In the genomic region with DNA sequence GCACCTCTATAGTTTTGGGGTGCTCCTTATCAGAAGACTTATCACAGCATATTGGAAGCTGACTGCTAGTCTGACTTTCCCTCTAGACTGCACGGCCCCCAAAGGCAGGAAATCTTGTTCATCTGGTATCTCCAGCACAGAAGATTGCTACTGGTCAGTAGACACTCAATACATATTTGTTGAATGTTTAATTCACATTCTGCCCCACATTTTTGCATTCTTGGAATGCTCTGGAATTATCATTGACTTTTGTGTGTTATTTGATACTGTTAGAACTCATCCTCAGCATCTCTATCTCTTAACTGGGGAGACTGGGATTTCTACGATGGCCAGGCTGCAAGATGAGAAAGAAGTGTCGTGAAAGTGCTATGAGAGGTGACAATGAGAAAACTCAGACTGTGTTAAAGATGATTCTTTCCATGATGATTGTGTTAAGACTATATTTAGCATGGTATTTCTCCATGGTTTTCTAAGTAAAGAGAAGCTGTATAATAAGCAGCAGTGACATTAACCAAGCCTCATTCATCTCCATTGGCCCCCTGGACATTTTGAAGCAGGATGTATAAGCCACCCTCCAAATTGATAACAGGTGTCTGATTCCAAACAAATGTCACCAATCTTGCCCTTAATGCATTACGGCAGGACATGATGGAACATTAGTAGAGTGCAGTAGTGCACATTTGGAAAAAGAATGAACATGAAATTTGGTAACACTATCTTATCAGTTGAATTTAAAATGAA, we compare ENCODE assay signal across 18 cellular contexts.
A peak's percentile ranks its signal among the peaks of the same experiment; 100 is the strongest.
DNase-seq lines count a peak whose midpoint lies in the region; ATAC-seq and TF ChIP-seq lines count a peak whose summit lies in the region.
"Had no signal": no experiment of that assay in that cellular context is flagged by ENCODE, and none has a peak within 500 bp of the region (broad histone marks: within the 10 kb centered on the region; RNA-seq: fewer than 3 reads in every experiment).

No MANE protein-coding gene starts in this region.

- no peaks in the 10 kb centered on the region for H3K9me2 ChIP-seq in SK-N-SH

- no peak for DNase-seq in left cardiac atrium
- no peak for DNase-seq in Right ventricle myocardium superior
- DNase-seq in SK-N-SH: peak; percentile 65
- DNase-seq in hepatic stellate cell (ENCODE audit: low spot score): peak; percentile 3
- DNase-seq in cortex of kidney (lab: John Stamatoyannopoulos, UW): no peak
- DNase-seq in sigmoid colon: no peak
- DNase-seq in NCI-H1930 (lab: John Stamatoyannopoulos, UW): no peak
- DNase-seq: Caco-2, MM.1S, NCI-H1105 treated with DMSO at 0.1 percent for 48 hours, NCI-H187 treated with DMSO at 0.1 percent for 48 hours, NCI-H2171, NCI-H774, Peyer's patch, SHP77 treated with DMSO at 0.1 percent for 48 hours had no signal

- H3F3A ChIP-seq in SK-N-SH (replicated peaks; ENCODE audit: insufficient read depth): no peaks in the 10 kb centered on the region

- TF ChIP-seq CTCF in SK-N-SH (IDR thresholded peaks at IDR 0.05): no peak
- TF ChIP-seq CTCF in sigmoid colon (IDR thresholded peaks at IDR 0.05): no peak

- H3K4me1 ChIP-seq in SK-N-SH (ENCODE audit: control insufficient read depth in 1 of 2, insufficient read depth in 2 of 2, low read depth in 1 of 2, low read length in 1 of 2) (peaks cover 7 to 14% of the 10 kb centered on the region in 2 experiments; a peak in 2 of 4 replicates), sigmoid colon (no peaks in the 10 kb centered on the region)
- H3K4me1 ChIP-seq: Caco-2, Peyer's patch had no signal

- ATAC-seq in left cardiac atrium: peak; percentile 11 to 76
- ATAC-seq in Right ventricle myocardium superior (ENCODE audit: poor library complexity): no peak
- ATAC-seq in HG02870 (IDR thresholded peaks at IDR 0.05; ENCODE audit: unreplicated experiment): no peak

- H3K27ac ChIP-seq in SK-N-SH (ENCODE audit: low read depth in 2 of 2, low read length in 1 of 2) (peak overlapping the region; percentile 2 to 84; a peak in 2 of 4 replicates), sigmoid colon (no peak overlapping the region)
- H3K27ac ChIP-seq: 22Rv1, KMS-11, Peyer's patch had no signal

- intact Hi-C loops in left cardiac atrium (cut with DNase I) (no loop called here), Right ventricle myocardium superior (cut with DNase I) (no loop called here), sigmoid colon (cut with DNase I) (no loop called here)

- TF ChIP-seq RAD21 in SK-N-SH (IDR thresholded peaks at IDR 0.05; ENCODE audit: low read length): peak; percentile 30; the same call in 1 of the 2 replicates

- peak overlapping the region; percentile 41; the same call in 1 of the 2 replicates for H3K4me2 ChIP-seq in SK-N-SH
- H3K4me2 ChIP-seq: KMS-11 had no signal

- H3K79me2 ChIP-seq in SK-N-SH (ENCODE audit: insufficient read depth): no peaks in the 10 kb centered on the region

- H3K9ac ChIP-seq in SK-N-SH: no peak overlapping the region
- H3K9ac ChIP-seq: KMS-11 had no signal

- no peaks in the 10 kb centered on the region for H4K20me1 ChIP-seq in SK-N-SH (ENCODE audit: insufficient read depth)

- TF ChIP-seq EP300 in SK-N-SH (IDR thresholded peaks at IDR 0.05; ENCODE audit: borderline replicate concordance in 1 of 2, low read depth in 1 of 2, low read length in 1 of 2) (peak; percentile 57 to 95), sigmoid colon (IDR thresholded peaks at IDR 0.05) (no peak)

- no peak overlapping the region for H2AFZ ChIP-seq in SK-N-SH (ENCODE audit: low read depth)

- 35% methylated on average over 4 of the region's 4 CpGs for WGBS in SK-N-SH (ENCODE audit: low lambda C conversion rate)
- WGBS in sigmoid colon, 2 donors: 86 to 89% methylated on average over 4 of the region's 4 CpGs

- peaks cover 5% of the 10 kb centered on the region; the same call in 1 of the 2 replicates for H3K9me3 ChIP-seq in SK-N-SH
- no peaks in the 10 kb centered on the region for H3K9me3 ChIP-seq in sigmoid colon
- H3K9me3 ChIP-seq: Caco-2, Peyer's patch had no signal

- no peak for TF ChIP-seq POLR2A in sigmoid colon (IDR thresholded peaks at IDR 0.05)

- no peaks in the 10 kb centered on the region for H3K36me3 ChIP-seq in SK-N-SH (replicated peaks in 1 of 2; ENCODE audit: control insufficient read depth in 1 of 2, insufficient read depth in 2 of 2, low read length in 1 of 2)
- H3K36me3 ChIP-seq in sigmoid colon: no peaks in the 10 kb centered on the region
- H3K36me3 ChIP-seq: Peyer's patch had no signal

- POLR2A ChIA-PET in SK-N-SH (lab: Yijun Ruan, JAX): no interaction called here

- H3K27me3 ChIP-seq in SK-N-SH (ENCODE audit: insufficient read depth) (no peaks in the 10 kb centered on the region), sigmoid colon (no peaks in the 10 kb centered on the region)
- H3K27me3 ChIP-seq: Peyer's patch had no signal

- CTCF ChIA-PET in SK-N-SH (lab: Yijun Ruan, JAX): interaction anchor here (1.1 kb wide), 1 partner anchor 9 kb away, joined by 3 read pairs; no protein-coding TSS in a partner anchor

- H3K4me3 ChIP-seq in SK-N-SH (ENCODE audit: low read depth in 2 of 2, low read length in 1 of 2): no peak overlapping the region
- no peak overlapping the region for H3K4me3 ChIP-seq in sigmoid colon
- H3K4me3 ChIP-seq: Peyer's patch had no signal

TF ChIP-seq in SK-N-SH, 30 proteins besides CTCF, POLR2A, EP300 and RAD21 (continues in another document):
- no peak for TF ChIP-seq SMC3 (IDR thresholded peaks at IDR 0.05; ENCODE audit: low read depth, low read length)
- TF ChIP-seq RFX5 (IDR thresholded peaks at IDR 0.05; ENCODE audit: low read length): no peak
- TF ChIP-seq MXI1 (IDR thresholded peaks at IDR 0.05; ENCODE audit: low read depth, low read length): no peak
- TF ChIP-seq TCF12 (IDR thresholded peaks at IDR 0.05): peak; percentile 59
- TF ChIP-seq, protein P1, sequence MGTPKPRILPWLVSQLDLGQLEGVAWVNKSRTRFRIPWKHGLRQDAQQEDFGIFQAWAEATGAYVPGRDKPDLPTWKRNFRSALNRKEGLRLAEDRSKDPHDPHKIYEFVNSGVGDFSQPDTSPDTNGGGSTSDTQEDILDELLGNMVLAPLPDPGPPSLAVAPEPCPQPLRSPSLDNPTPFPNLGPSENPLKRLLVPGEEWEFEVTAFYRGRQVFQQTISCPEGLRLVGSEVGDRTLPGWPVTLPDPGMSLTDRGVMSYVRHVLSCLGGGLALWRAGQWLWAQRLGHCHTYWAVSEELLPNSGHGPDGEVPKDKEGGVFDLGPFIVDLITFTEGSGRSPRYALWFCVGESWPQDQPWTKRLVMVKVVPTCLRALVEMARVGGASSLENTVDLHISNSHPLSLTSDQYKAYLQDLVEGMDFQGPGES (IDR thresholded peaks at IDR 0.05; ENCODE audit: low read depth, low read length): no peak
- TF ChIP-seq RCOR1 (IDR thresholded peaks at IDR 0.05; ENCODE audit: low read length): peak; percentile 81
- TF ChIP-seq, protein P2, sequence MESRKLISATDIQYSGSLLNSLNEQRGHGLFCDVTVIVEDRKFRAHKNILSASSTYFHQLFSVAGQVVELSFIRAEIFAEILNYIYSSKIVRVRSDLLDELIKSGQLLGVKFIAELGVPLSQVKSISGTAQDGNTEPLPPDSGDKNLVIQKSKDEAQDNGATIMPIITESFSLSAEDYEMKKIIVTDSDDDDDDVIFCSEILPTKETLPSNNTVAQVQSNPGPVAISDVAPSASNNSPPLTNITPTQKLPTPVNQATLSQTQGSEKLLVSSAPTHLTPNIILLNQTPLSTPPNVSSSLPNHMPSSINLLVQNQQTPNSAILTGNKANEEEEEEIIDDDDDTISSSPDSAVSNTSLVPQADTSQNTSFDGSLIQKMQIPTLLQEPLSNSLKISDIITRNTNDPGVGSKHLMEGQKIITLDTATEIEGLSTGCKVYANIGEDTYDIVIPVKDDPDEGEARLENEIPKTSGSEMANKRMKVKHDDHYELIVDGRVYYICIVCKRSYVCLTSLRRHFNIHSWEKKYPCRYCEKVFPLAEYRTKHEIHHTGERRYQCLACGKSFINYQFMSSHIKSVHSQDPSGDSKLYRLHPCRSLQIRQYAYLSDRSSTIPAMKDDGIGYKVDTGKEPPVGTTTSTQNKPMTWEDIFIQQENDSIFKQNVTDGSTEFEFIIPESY (IDR thresholded peaks at IDR 0.05; ENCODE audit: borderline replicate concordance, low read depth): no peak
- TF ChIP-seq SIN3A (IDR thresholded peaks at IDR 0.05; ENCODE audit: borderline replicate concordance, low read depth, low read length): no peak
- peak; percentile 87; the same call in 1 of the 2 replicates for TF ChIP-seq TEAD4 (IDR thresholded peaks at IDR 0.05; ENCODE audit: borderline replicate concordance, insufficient read depth)
- TF ChIP-seq FOXJ3 (CRISPR knock-in tag; IDR thresholded peaks at IDR 0.05): no peak
- TF ChIP-seq USF1 (IDR thresholded peaks at IDR 0.05; ENCODE audit: borderline replicate concordance, low read depth): no peak
- TF ChIP-seq, protein P3, sequence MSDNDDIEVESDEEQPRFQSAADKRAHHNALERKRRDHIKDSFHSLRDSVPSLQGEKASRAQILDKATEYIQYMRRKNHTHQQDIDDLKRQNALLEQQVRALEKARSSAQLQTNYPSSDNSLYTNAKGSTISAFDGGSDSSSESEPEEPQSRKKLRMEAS (IDR thresholded peaks at IDR 0.05; ENCODE audit: low read depth): no peak
- TF ChIP-seq FOSL2 (IDR thresholded peaks at IDR 0.05; ENCODE audit: borderline replicate concordance, low read depth): peak; percentile 37; the same call in 1 of the 2 replicates
- TF ChIP-seq EZH2phosphoT487 (IDR thresholded peaks at IDR 0.05; ENCODE audit: borderline replicate concordance, low read depth): no peak
- TF ChIP-seq CHD2 (IDR thresholded peaks at IDR 0.05; ENCODE audit: low read length, partially characterized antibody): peak; percentile 26
- TF ChIP-seq TAF1 (IDR thresholded peaks at IDR 0.05; ENCODE audit: borderline replicate concordance, low read depth, low read length): no peak
- TF ChIP-seq NRF1 (IDR thresholded peaks at IDR 0.05; ENCODE audit: low read depth, low read length): no peak
- TF ChIP-seq GATA2 (CRISPR knock-in tag; IDR thresholded peaks at IDR 0.05): peak; percentile 87
- TF ChIP-seq, protein P4, sequence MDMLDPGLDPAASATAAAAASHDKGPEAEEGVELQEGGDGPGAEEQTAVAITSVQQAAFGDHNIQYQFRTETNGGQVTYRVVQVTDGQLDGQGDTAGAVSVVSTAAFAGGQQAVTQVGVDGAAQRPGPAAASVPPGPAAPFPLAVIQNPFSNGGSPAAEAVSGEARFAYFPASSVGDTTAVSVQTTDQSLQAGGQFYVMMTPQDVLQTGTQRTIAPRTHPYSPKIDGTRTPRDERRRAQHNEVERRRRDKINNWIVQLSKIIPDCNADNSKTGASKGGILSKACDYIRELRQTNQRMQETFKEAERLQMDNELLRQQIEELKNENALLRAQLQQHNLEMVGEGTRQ (IDR thresholded peaks at IDR 0.05; ENCODE audit: borderline replicate concordance, low read depth, low read length): no peak

Comparison
In these comparisons a context has a peak if more than half of its experiments do, and no peak if none do; other contexts are left out.
1. ATAC-seq: peak in left cardiac atrium (2 of 2); none in Right ventricle myocardium superior (single experiment) and HG02870 (single experiment).
2. DNase-seq: peak in SK-N-SH (single experiment) and hepatic stellate cell (single experiment); none in left cardiac atrium (single experiment), Right ventricle myocardium superior (single experiment), cortex of kidney (single experiment), sigmoid colon (single experiment) and NCI-H1930 (0 of 2).
3. H3K27ac ChIP-seq: peak in SK-N-SH (2 of 2); none in sigmoid colon (0 of 4).